Comparison of ENCODE assay signal across 21 cellular contexts in the genomic region with DNA sequence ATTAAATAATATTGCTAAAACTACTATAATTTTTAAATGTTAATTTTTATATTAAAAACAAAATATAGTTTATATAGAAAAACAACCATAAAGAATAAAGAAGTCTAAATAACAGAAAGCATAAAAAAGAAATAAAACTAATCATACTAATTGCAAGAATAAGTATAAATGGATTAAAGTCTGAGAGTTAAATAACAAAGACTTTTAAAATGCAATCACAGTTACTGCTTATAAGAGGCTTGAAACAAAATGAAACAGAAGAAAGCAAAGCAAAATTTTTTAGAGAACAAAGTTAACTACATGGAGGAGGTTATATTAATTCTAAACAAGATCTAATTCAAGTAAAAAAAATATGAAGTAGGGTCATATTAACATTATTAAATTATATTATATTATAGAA. TPM values are rescaled to one million over a fixed set of nuclear protein-coding genes. Genes with fewer than 3 reads are reported as not detected.
DNase-seq lines count a peak whose midpoint lies in the region; FAIRE-seq and TF ChIP-seq lines count a peak whose summit lies in the region.
"Had no signal": no experiment of that assay in that cellular context is flagged by ENCODE, and none has a peak within 500 bp of the region (broad histone marks: within the 10 kb centered on the region; RNA-seq: fewer than 3 reads in every experiment).

No MANE protein-coding gene starts in this region.

- no peaks in the 10 kb centered on the region for H3K9me3 ChIP-seq in kidney (ENCODE audit: control insufficient read depth in 1 of 2, low read length in 2 of 2)
- H3K9me3 ChIP-seq: A549 had no signal

- no peaks in the 10 kb centered on the region for H3K36me3 ChIP-seq in kidney (ENCODE audit: control insufficient read depth in 1 of 2, insufficient read depth in 2 of 2, low read length in 2 of 2)

- DNase-seq in RCC 7860 (ENCODE audit: low spot score) (no peak), kidney (no peak), kidney tubule cell (ENCODE audit: low spot score) (no peak), medulla oblongata (ENCODE audit: extremely low spot score) (no peak), NK-92 (lab: John Stamatoyannopoulos, UW; ENCODE audit: unreplicated experiment) (no peak), NCI-H2081 (lab: John Stamatoyannopoulos, UW) (no peak)
- DNase-seq: C1 segment of cervical spinal cord; CD8-positive, alpha-beta T cell; DMS 273 treated with DMSO at 0.1 percent for 48 hours; DMS79; EL; GF-D8; H9 had no signal

- no peaks in the 10 kb centered on the region for H3K4me1 ChIP-seq in kidney (ENCODE audit: control insufficient read depth in 1 of 2, insufficient read depth in 1 of 2, low read depth in 1 of 2, low read length in 2 of 2)

- no peak for TF ChIP-seq CTCF in kidney (IDR thresholded peaks at IDR 0.05; ENCODE audit: borderline replicate concordance, extremely low read depth, insufficient read depth)

- H3K4me3 ChIP-seq in kidney (ENCODE audit: low read length in 2 of 2): no peak overlapping the region
- H3K4me3 ChIP-seq: A549, GM23338 had no signal

- intact Hi-C loops in kidney (cut with DNase I): no loop called here

- no peak overlapping the region for H3K27ac ChIP-seq in kidney (ENCODE audit: low read depth in 2 of 2, low read length in 2 of 2)
- H3K27ac ChIP-seq: 22Rv1 had no signal

- no peak overlapping the region for H3K9ac ChIP-seq in kidney (ENCODE audit: low read length in 2 of 2)

- FAIRE-seq in A204.1 (lab: Jason Lieb, UNC): peak; percentile 62
- FAIRE-seq in RCC 7860 (lab: Jason Lieb, UNC): peak; percentile 18
- peak; percentile 48 for FAIRE-seq in endometrium (lab: Jason Lieb, UNC)
- FAIRE-seq in kidney (lab: Jason Lieb, UNC): peak; percentile 73
- FAIRE-seq: A549, D721Med, GM12891, GM18507 had no signal

RNA-seq across cellular contexts. Expression of a gene that starts 41.1 kb away (rescaled TPM):
- total RNA-seq in kidney: 21.2 TPM
- 27.5 TPM for polyA plus RNA-seq in kidney (ENCODE audit: insufficient read depth, low read depth, low replicate concordance)
- total RNA-seq: CD8-positive, alpha-beta T cell had no signal
